Comparison of ENCODE assay signal across 30 cellular contexts in genomic region chr12:22307811-22308210, GRCh38. TPM values are rescaled to one million over a fixed set of nuclear protein-coding genes. Genes with fewer than 3 reads are reported as not detected.
"Had no signal": no experiment of that assay in that cellular context is flagged by ENCODE, and none has a peak within 500 bp of the region (broad histone marks: within the 10 kb centered on the region; RNA-seq: fewer than 3 reads in every experiment).

No MANE protein-coding gene starts in this region.

- H3K36me3 Mint-ChIP-seq: activated naive CD4-positive, alpha-beta T cell treated with anti-CD3 and anti-CD28 coated beads, Interleukin-2, amount 50 U/mL, for 72 hours; IgD-negative memory B cell had no signal

- H3K4me1 Mint-ChIP-seq: activated CD4-positive, alpha-beta T cell treated with anti-CD3 and anti-CD28 coated beads, Interleukin-2, amount 10 ng/mL, durations not matched to agents 7 days and 5 days; IgD-negative memory B cell had no signal

- H3K27me3 ChIP-seq: adrenal gland, body of pancreas, SJCRH30 had no signal

- H3K27ac ChIP-seq: adrenal gland, body of pancreas, SJCRH30, SK-N-MC, WERI-Rb-1 had no signal

- H3K9me3 Mint-ChIP-seq: activated CD4-positive, alpha-beta T cell treated with anti-CD3 and anti-CD28 coated beads, Interleukin-2, amount 10 ng/mL, durations not matched to agents 7 days and 5 days; activated naive CD4-positive, alpha-beta T cell treated with anti-CD3 and anti-CD28 coated beads for 36 hours; activated naive CD4-positive, alpha-beta T cell treated with anti-CD3 and anti-CD28 coated beads, Interleukin-2, amount 50 U/mL, for 72 hours had no signal

- H3K4me3 Mint-ChIP-seq: activated CD4-positive, alpha-beta T cell treated with anti-CD3 and anti-CD28 coated beads, Interleukin-2, amount 10 ng/mL, durations not matched to agents 7 days and 5 days; activated CD8-positive, alpha-beta T cell treated with anti-CD3 and anti-CD28 coated beads, Interleukin-2, amount 10 ng/mL, durations not matched to agents 7 days and 5 days; activated naive CD4-positive, alpha-beta T cell treated with anti-CD3 and anti-CD28 coated beads for 36 hours; activated T-cell treated with anti-CD3 and anti-CD28 coated beads, Interleukin-2, amount 50 U/mL, for 24 hours; IgD-negative memory B cell had no signal

- H3K27ac Mint-ChIP-seq: activated CD4-positive, alpha-beta T cell treated with anti-CD3 and anti-CD28 coated beads, Interleukin-2, amount 10 ng/mL, durations not matched to agents 7 days and 5 days; activated CD8-positive, alpha-beta T cell treated with anti-CD3 and anti-CD28 coated beads, Interleukin-2, amount 10 ng/mL, durations not matched to agents 7 days and 5 days; activated naive CD4-positive, alpha-beta T cell treated with anti-CD3 and anti-CD28 coated beads for 36 hours; activated naive CD4-positive, alpha-beta T cell treated with anti-CD3 and anti-CD28 coated beads, Interleukin-2, amount 50 U/mL, for 72 hours; activated T-cell treated with anti-CD3 and anti-CD28 coated beads, Interleukin-2, amount 50 U/mL, for 24 hours; IgD-negative memory B cell had no signal

- H3K36me3 ChIP-seq: adrenal gland, SJCRH30, WERI-Rb-1 had no signal

- H3K4me3 ChIP-seq: adrenal gland, body of pancreas, SJCRH30, SK-N-MC had no signal

- H3K9me3 ChIP-seq: adrenal gland, body of pancreas, SJCRH30 had no signal

- DNase-seq: activated CD4-positive, alpha-beta T cell treated with anti-CD3 and anti-CD28 coated beads for 1 hour; activated CD4-positive, alpha-beta T cell treated with anti-CD3 and anti-CD28 coated beads, Interleukin-2, amount 10 ng/mL, durations not matched to agents 7 days and 5 days; activated CD4-positive, alpha-beta T cell treated with anti-CD3 and anti-CD28 coated beads, Interleukin-2, amount 50 U/mL, for 48 hours; activated CD4-positive, CD25-positive, alpha-beta regulatory T cell; activated CD8-positive, alpha-beta T cell treated with anti-CD3 and anti-CD28 coated beads, Interleukin-2, amount 10 ng/mL, durations not matched to agents 7 days and 5 days; activated gamma-delta T cell treated with Interleukin-2 at 50 U/mL for 16 hours; activated naive CD4-positive, alpha-beta T cell treated with anti-CD3 and anti-CD28 coated beads for 36 hours; activated T-cell treated with anti-CD3 and anti-CD28 coated beads, Interleukin-2, amount 50 U/mL, for 24 hours; adrenal gland; body of pancreas; central memory CD4-positive, alpha-beta T cell; Kasumi-1; KG1; MM.1S; MV-4-11; NCI-H1092; NCI-H187 treated with DMSO at 0.1 percent for 48 hours; NCI-H2081; NCI-H2171 treated with DMSO at 0.1 percent for 48 hours; NCI-H2227 treated with DMSO at 0.1 percent for 48 hours; NCI-H446; NCI-H510A treated with DMSO at 0.1 percent for 48 hours; SHP77; SJCRH30; T1000; WERI-Rb-1 had no signal

- H3K27me3 Mint-ChIP-seq: activated T-cell treated with anti-CD3 and anti-CD28 coated beads, Interleukin-2, amount 50 U/mL, for 24 hours had no signal

- H3K4me1 ChIP-seq: adrenal gland, body of pancreas had no signal

- FAIRE-seq: astrocyte had no signal

RNA-seq across cellular contexts. Expression of gene ST8SIA1, which starts 26.7 kb away (rescaled TPM):
- polyA plus RNA-seq: IgD-negative memory B cell had no signal
